8 cellular contexts compared by ENCODE assay signal in the genomic region with DNA sequence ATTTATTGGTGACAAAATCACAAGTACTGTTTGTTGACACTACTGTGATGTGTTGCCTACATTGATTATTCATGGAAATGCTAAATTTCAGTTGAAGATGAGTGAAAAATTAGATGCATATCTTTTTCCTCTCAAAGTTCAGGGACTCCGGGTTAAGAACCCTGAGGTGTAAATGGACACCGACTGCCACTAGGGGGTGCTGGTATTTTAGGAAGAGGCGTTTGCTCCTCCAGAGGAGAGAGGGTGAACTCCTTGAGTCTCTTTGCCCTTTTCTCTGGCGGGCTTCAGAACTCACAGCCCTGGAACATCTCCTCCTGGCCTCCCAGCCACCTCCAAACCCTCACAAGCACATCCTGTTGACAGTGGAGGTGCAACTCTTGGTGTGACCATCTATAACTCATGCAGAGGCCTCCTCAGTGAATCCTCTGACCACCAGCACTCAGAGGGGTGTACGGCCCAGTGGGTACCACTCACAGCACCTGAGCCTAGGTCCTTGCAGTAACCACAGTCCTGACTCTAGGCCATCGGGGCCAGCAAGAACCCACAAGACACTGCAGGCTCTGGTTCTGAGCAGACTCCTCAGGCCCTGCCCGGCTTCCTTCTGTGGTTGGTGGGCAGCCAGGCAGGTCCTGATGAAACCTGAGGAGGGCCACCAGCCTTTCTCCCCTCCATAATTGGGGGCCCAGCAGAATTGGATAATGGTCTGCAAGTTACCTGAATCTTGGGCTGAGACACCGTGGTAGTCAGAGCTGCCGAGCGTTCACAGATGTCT. TPM values are rescaled to one million over a fixed set of nuclear protein-coding genes. Genes with fewer than 3 reads are reported as not detected.
A peak's percentile ranks its signal among the peaks of the same experiment; 100 is the strongest.
DNase-seq lines count a peak whose midpoint lies in the region; ATAC-seq and TF ChIP-seq lines count a peak whose summit lies in the region.

No MANE protein-coding gene starts in this region.

- H3K4me3 ChIP-seq in BJ (ENCODE audit: low read depth, low read length) (no peak overlapping the region), HAP-1 (no peak overlapping the region), SJSA1 (no peak overlapping the region)

- in situ Hi-C loops in HAP-1 (cut with MboI; ENCODE audit: low sequenced_read_pairs) = no loop called here

- no peak for ATAC-seq in GM18519 (IDR thresholded peaks at IDR 0.05; ENCODE audit: low FRiP score, unreplicated experiment)

- H3K27ac ChIP-seq in SJSA1 = no peak overlapping the region

- CTCF ChIA-PET in BJ (lab: Yijun Ruan, JAX) = interaction anchor here (0.7 to 2.6 kb wide), 8 partner anchors 10 to 537 kb away, joined by 3 to 15 read pairs (median 4); no protein-coding TSS in a partner anchor

- DNase-seq in BJ (ENCODE audit: low read depth) (no peak), HAP-1 (ENCODE audit: low spot score in 2 of 2) (peak; percentile 49 to 81), SJSA1 (ENCODE audit: low read depth in 1 of 2, low spot score in 2 of 2) (peak; percentile 28 to 68), head of caudate nucleus (peak; percentile 35 to 89 (median 70)), putamen (ENCODE audit: low spot score) (peak; percentile 37), HuH-7.5 (ENCODE audit: low spot score) (no peak)
- DNase-seq in activated naive CD4-positive, alpha-beta T cell (lab: John Stamatoyannopoulos, UW) = peak in 3 of 4 experiments; percentile 7 to 50 (median 18)

- intact Hi-C loops in head of caudate nucleus (cut with DNase I) = loop anchor here (5.0 kb wide), 1 partner anchor 531 kb away; no protein-coding TSS in a partner anchor

- no peaks in the 10 kb centered on the region; the same call in 1 of the 2 replicates for H3K27me3 ChIP-seq in BJ (ENCODE audit: control insufficient read depth, insufficient read depth, low read length)
- no peaks in the 10 kb centered on the region for H3K27me3 ChIP-seq in HAP-1 (ENCODE audit: low read depth)
- H3K27me3 ChIP-seq in SJSA1 (replicated peaks) = no peaks in the 10 kb centered on the region

- POLR2A ChIA-PET in BJ (lab: Charles Lee) = no interaction called here

- H3K36me3 ChIP-seq in BJ (ENCODE audit: control insufficient read depth, insufficient read depth, low read length) (no peaks in the 10 kb centered on the region), HAP-1 (replicated peaks) (no peaks in the 10 kb centered on the region), SJSA1 (no peaks in the 10 kb centered on the region)

- peak; percentile 81 for TF ChIP-seq CTCF in BJ (IDR thresholded peaks at IDR 0.05; ENCODE audit: insufficient read depth, low read depth, low read length)

- peaks cover 3% of the 10 kb centered on the region; the same call in 1 of the 2 replicates for H3K9me3 ChIP-seq in HAP-1
- no peaks in the 10 kb centered on the region for H3K9me3 ChIP-seq in SJSA1 (replicated peaks)

- no peaks in the 10 kb centered on the region for H3K4me1 ChIP-seq in HAP-1
- H3K4me1 ChIP-seq in SJSA1 (replicated peaks) = no peaks in the 10 kb centered on the region

RNA-seq across cellular contexts. Expression of a gene that starts 26.2 kb away (rescaled TPM):
- 0.02 TPM in 1 of 2 replicates, not detected in the other for polyA plus RNA-seq in BJ (2011; rRNA removed)
- polyA minus RNA-seq in BJ (2011; rRNA and poly(A)+ RNA removed) = not detected in 2 replicates
- total RNA-seq in SJSA1 (2014; rRNA removed; shearing (Covaris generic)) = not detected in 2 replicates

RNA-seq across cellular contexts. Expression of a gene that starts 29.6 kb away (rescaled TPM):
- 0.06 TPM in 2 replicates for polyA plus RNA-seq in BJ (2011; rRNA removed)
- 0.10 and 0.19 TPM in 2 replicates for polyA minus RNA-seq in BJ (2011; rRNA and poly(A)+ RNA removed)
- total RNA-seq in SJSA1 (2014; rRNA removed; shearing (Covaris generic)) = 22.7 and 22.8 TPM in 2 replicates

Comparison
In these comparisons a context has a peak if more than half of its experiments do, and no peak if none do; other contexts are left out.
1. DNase-seq: peak in HAP-1 (2 of 2), SJSA1 (2 of 2), activated naive CD4-positive, alpha-beta T cell (3 of 4), head of caudate nucleus (42 of 42) and putamen (single experiment); none in BJ (single experiment) and HuH-7.5 (single experiment).